ENCODE assay signal across 1 cellular context in the genomic region with DNA sequence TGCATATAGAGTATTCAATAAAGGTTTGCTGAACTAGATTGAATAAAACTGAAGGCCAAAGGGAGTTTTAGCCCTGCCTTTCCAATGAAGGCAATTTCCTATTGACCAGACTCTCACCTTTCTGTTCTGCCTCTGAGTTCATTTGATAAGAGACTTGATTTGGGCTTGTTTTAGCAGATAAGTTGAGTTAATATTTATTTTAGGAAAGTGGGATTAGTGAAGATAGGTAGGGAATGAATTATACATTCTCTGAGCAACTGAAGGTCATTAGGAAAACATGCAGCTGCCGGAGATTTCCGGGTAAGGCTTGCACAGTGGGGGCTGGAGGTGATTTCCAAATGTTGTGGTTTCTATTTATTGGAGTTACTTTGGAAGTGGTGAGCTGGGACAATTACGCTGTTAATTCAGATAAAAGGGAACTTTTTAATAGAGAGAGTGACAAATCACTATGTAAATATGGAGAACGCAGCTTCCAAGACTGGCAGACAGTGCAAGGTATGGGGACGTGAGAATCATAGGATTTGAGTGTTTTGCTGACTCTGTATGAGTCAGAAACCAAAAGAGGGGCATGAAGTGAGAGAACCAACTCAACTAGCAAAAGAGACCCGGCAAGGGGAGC.
TF ChIP-seq lines count a peak whose summit lies in the region.

No MANE protein-coding gene starts in this region.

TF ChIP-seq in liver, 16 proteins besides CTCF, POLR2A, EP300 and RAD21 (continued from another document):
- TF ChIP-seq, protein P1, sequence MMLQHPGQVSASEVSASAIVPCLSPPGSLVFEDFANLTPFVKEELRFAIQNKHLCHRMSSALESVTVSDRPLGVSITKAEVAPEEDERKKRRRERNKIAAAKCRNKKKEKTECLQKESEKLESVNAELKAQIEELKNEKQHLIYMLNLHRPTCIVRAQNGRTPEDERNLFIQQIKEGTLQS (IDR thresholded peaks at IDR 0.05): no peak
- TF ChIP-seq HNF4G (IDR thresholded peaks at IDR 0.05) (no peak), SP1 (IDR thresholded peaks at IDR 0.05) (peak; percentile 63), EGR1 (IDR thresholded peaks at IDR 0.05; ENCODE audit: low read depth in 2 of 2) (peak in 1 of 2 donors; percentile 72)
- TF ChIP-seq, protein P2, sequence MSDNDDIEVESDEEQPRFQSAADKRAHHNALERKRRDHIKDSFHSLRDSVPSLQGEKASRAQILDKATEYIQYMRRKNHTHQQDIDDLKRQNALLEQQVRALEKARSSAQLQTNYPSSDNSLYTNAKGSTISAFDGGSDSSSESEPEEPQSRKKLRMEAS (IDR thresholded peaks at IDR 0.05): peak; percentile 72
TF ChIP-seq in liver: peak in this region for 10.
